Comparison of ENCODE assay signal across 14 cellular contexts in the genomic region with DNA sequence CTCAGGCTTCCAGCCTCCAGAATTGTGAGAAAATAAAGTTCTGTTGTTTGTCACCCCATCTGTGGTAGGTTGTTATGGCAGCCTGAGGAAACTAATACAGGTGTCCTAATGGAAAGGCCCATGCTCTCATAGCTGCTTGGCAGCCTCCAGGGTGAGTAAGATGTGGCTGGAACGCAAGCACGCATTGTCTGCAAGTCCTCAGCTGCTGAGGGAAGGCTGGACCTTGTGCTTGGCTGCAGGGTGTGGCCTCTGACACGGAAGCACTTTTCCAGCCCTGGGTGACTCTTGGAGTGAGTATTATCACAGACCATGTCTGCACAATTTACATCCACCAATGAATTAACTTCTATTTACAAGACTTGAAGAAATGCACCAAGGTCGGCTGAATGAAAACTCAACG. TPM values are rescaled to one million over a fixed set of nuclear protein-coding genes. Genes with fewer than 3 reads are reported as not detected.
A peak's percentile ranks its signal among the peaks of the same experiment; 100 is the strongest.
DNase-seq lines count a peak whose midpoint lies in the region; ATAC-seq, FAIRE-seq and TF ChIP-seq lines count a peak whose summit lies in the region.
"Had no signal": no experiment of that assay in that cellular context is flagged by ENCODE, and none has a peak within 500 bp of the region (broad histone marks: within the 10 kb centered on the region; RNA-seq: fewer than 3 reads in every experiment).

No MANE protein-coding gene starts in this region.

- H3K56ac ChIP-seq in H1 (replicated peaks; ENCODE audit: insufficient read length, low read depth, low read length) = no peak overlapping the region
- H3K56ac ChIP-seq in mesendoderm (ENCODE audit: low read length) = peak overlapping the region; percentile 9

- H4K91ac ChIP-seq in H1 (replicated peaks; ENCODE audit: insufficient read length, low read length) = no peak overlapping the region

- no peak overlapping the region; the same call in 1 of the 2 replicates for H2AK5ac ChIP-seq in H1 (ENCODE audit: low read depth, low read length)
- H2AK5ac ChIP-seq in mesendoderm (ENCODE audit: low read length) = no peak overlapping the region

- no peak overlapping the region for H2BK5ac ChIP-seq in H1 (ENCODE audit: low read depth, low read length)
- H2BK5ac ChIP-seq in mesendoderm (ENCODE audit: low read length) = no peak overlapping the region

- TF ChIP-seq CTCF in A549 (IDR thresholded peaks at IDR 0.05) (no peak), H1 (IDR thresholded peaks at IDR 0.05; ENCODE audit: control extremely low read depth in 1 of 3, insufficient read depth in 1 of 3, low read depth in 1 of 3, low read length in 3 of 3) (no peak)

- no peak overlapping the region for H3K9ac ChIP-seq in H1 (replicated peaks in 1 of 4; ENCODE audit: extremely low read depth in 1 of 4, low read depth in 3 of 4, low read length in 3 of 4)
- H3K9ac ChIP-seq in mesendoderm (ENCODE audit: low read length) = no peak overlapping the region
- H3K9ac ChIP-seq: neural progenitor cell had no signal

- ATAC-seq in A549 (peak; percentile 43 to 44; a peak in 2 of 6 replicates), GM18511 (IDR thresholded peaks at IDR 0.05; ENCODE audit: unreplicated experiment) (no peak), HG02571 (IDR thresholded peaks at IDR 0.05; ENCODE audit: unreplicated experiment) (no peak), HG03108 (IDR thresholded peaks at IDR 0.05; ENCODE audit: unreplicated experiment) (no peak), HG03135 (IDR thresholded peaks at IDR 0.05; ENCODE audit: unreplicated experiment) (no peak)

- H3K79me1 ChIP-seq in H1 (ENCODE audit: low read depth, low read length) (no peaks in the 10 kb centered on the region), mesendoderm (ENCODE audit: low read length) (no peaks in the 10 kb centered on the region)

- H3K79me2 ChIP-seq in H1 (ENCODE audit: control insufficient read depth in 1 of 2, insufficient read depth in 2 of 2, low read length in 2 of 2) (no peaks in the 10 kb centered on the region), mesendoderm (ENCODE audit: control insufficient read depth, insufficient read depth, low read length) (no peaks in the 10 kb centered on the region)

- H3K18ac ChIP-seq in H1 (ENCODE audit: extremely low read depth, low read length) (no peak overlapping the region), mesendoderm (ENCODE audit: low read length) (no peak overlapping the region)

- H4K20me1 ChIP-seq in H1 (replicated peaks in 1 of 2; ENCODE audit: control insufficient read depth in 1 of 2, insufficient read depth in 2 of 2, low read length in 2 of 2) = no peaks in the 10 kb centered on the region

- H3K27ac ChIP-seq in A549 (no peak overlapping the region), H1 (ENCODE audit: low read depth, low read length) (no peak overlapping the region), mesendoderm (ENCODE audit: low read depth, low read length) (no peak overlapping the region)
- H3K27ac ChIP-seq: neural progenitor cell had no signal

- H2BK20ac ChIP-seq in H1 (ENCODE audit: low read length) = 0 out of 2 replicates have a peak overlapping the region, but pooled peaks have one; percentile 66

- no peak overlapping the region for H3K14ac ChIP-seq in H1 (ENCODE audit: insufficient read length)

- H3K4me3 ChIP-seq in A549 = no peak overlapping the region
- no peak overlapping the region for H3K4me3 ChIP-seq in MG63
- no peak overlapping the region for H3K4me3 ChIP-seq in H1 (ENCODE audit: extremely low read depth in 1 of 4, insufficient read depth in 2 of 4, low read depth in 3 of 4, low read length in 4 of 4)
- no peak overlapping the region for H3K4me3 ChIP-seq in mesendoderm (ENCODE audit: low read length)
- H3K4me3 ChIP-seq: neural progenitor cell had no signal

- no peak overlapping the region for H2BK120ac ChIP-seq in H1 (replicated peaks; ENCODE audit: low read depth, low read length)
- no peak overlapping the region for H2BK120ac ChIP-seq in mesendoderm (ENCODE audit: low read depth, low read length)

- CTCF ChIA-PET in A549 (lab: Yijun Ruan, JAX) = interaction anchor here (0.7 to 3.4 kb wide), 32 partner anchors 14 to 445 kb away, joined by 3 to 17 read pairs (median 4); partner anchors contain the start of gene BARX2
- CTCF ChIA-PET in H1 (lab: Charles Lee; ENCODE audit: partially characterized antibody) = interaction anchor here (0.6 to 7.4 kb wide), 21 partner anchors 15 to 439 kb away, joined by 3 to 88 read pairs (median 4); no protein-coding TSS in a partner anchor

- no peaks in the 10 kb centered on the region for H3K9me3 ChIP-seq in A549
- no peaks in the 10 kb centered on the region for H3K9me3 ChIP-seq in MG63
- H3K9me3 ChIP-seq in H1 (ENCODE audit: insufficient read depth in 2 of 2, low read depth in 1 of 2, low read length in 1 of 2) = no peaks in the 10 kb centered on the region

- H4K8ac ChIP-seq in H1 (ENCODE audit: extremely low read depth, insufficient read depth, low read length) (no peak overlapping the region), mesendoderm (ENCODE audit: low read depth, low read length) (no peak overlapping the region)

- no peak overlapping the region for H2BK12ac ChIP-seq in H1 (ENCODE audit: low read depth, low read length)

- DNase-seq in A549 (ENCODE audit: low read depth in 1 of 2, low spot score in 1 of 2) (peak in 1 of 2 experiments; percentile 6), MG63 (peak; percentile 22), H1 (ENCODE audit: low read depth in 1 of 2, low spot score in 2 of 2) (no peak), mesendoderm (no peak)
- DNase-seq: activated gamma-delta T cell had no signal

- H3K4me2 ChIP-seq in A549 = no peak overlapping the region
- no peak overlapping the region for H3K4me2 ChIP-seq in H1 (ENCODE audit: insufficient read depth in 1 of 2, low read depth in 2 of 2, low read length in 2 of 2)
- no peak overlapping the region for H3K4me2 ChIP-seq in mesendoderm (ENCODE audit: low read length)
- H3K4me2 ChIP-seq: neural progenitor cell had no signal

- H2BK15ac ChIP-seq in H1 (ENCODE audit: low read length) = no peak overlapping the region
- H2BK15ac ChIP-seq in mesendoderm (replicated peaks; ENCODE audit: low read depth) = no peak overlapping the region

- no peak for TF ChIP-seq RAD21 in A549 (conservative IDR thresholded peaks at IDR 0.05 in 1 of 2, IDR thresholded peaks at IDR 0.05 in 1 of 2)
- TF ChIP-seq RAD21 in H1 (IDR thresholded peaks at IDR 0.05 in 1 of 2, conservative IDR thresholded peaks at IDR 0.05 in 1 of 2; ENCODE audit: low read depth in 2 of 2, low read length in 2 of 2) = no peak

- H3K23me2 ChIP-seq in H1 (ENCODE audit: low read depth, low read length) = no peaks in the 10 kb centered on the region

- FAIRE-seq in A549 (lab: Jason Lieb, UNC) = no peak
- no peak for FAIRE-seq in H1 (lab: Jason Lieb, UNC)
- FAIRE-seq: RCC 7860, urothelium cell line had no signal

- H4K5ac ChIP-seq in H1 (ENCODE audit: insufficient read length, low read depth, low read length) = no peak overlapping the region
- no peak overlapping the region for H4K5ac ChIP-seq in mesendoderm (ENCODE audit: low read length)

- H3K27me3 ChIP-seq in MG63 = no peaks in the 10 kb centered on the region
- no peaks in the 10 kb centered on the region for H3K27me3 ChIP-seq in H1 (replicated peaks in 1 of 4; ENCODE audit: control insufficient read depth in 3 of 4, extremely low read depth in 1 of 4, insufficient read depth in 3 of 4, low read length in 3 of 4)
- no peaks in the 10 kb centered on the region for H3K27me3 ChIP-seq in mesendoderm (ENCODE audit: insufficient read depth, low read length, poor library complexity)
- H3K27me3 ChIP-seq: neural progenitor cell had no signal

- peaks cover 3% of the 10 kb centered on the region; the same call in 1 of the 3 replicates for H3K4me1 ChIP-seq in A549
- peaks cover 0 to 1% (median 0%) of the 10 kb centered on the region in 4 experiments; a peak in 1 of 7 replicates for H3K4me1 ChIP-seq in H1 (replicated peaks in 1 of 4; ENCODE audit: control insufficient read depth in 3 of 4, insufficient read depth in 4 of 4, low read length in 3 of 4)
- H3K4me1 ChIP-seq in mesendoderm (ENCODE audit: control insufficient read depth, low read depth, low read length) = no peaks in the 10 kb centered on the region

- POLR2A ChIA-PET in A549 (lab: Yijun Ruan, JAX) = interaction anchor here (0.9 to 1.1 kb wide), 2 partner anchors 51 to 53 kb away, joined by 3 read pairs; no protein-coding TSS in a partner anchor
- POLR2A ChIA-PET in H1 (lab: Charles Lee; ENCODE audit: partially characterized antibody) = interaction anchor here (0.8 kb wide), 1 partner anchor 51 kb away, joined by 3 read pairs; no protein-coding TSS in a partner anchor

- H3K4ac ChIP-seq in H1 (replicated peaks; ENCODE audit: insufficient read length, low read depth, low read length) (no peak overlapping the region), mesendoderm (ENCODE audit: low read depth, low read length) (no peak overlapping the region)

- H3K36me3 ChIP-seq in MG63 (no peaks in the 10 kb centered on the region), H1 (ENCODE audit: control insufficient read depth in 2 of 4, insufficient read depth in 4 of 4, low read length in 3 of 4) (no peaks in the 10 kb centered on the region), mesendoderm (ENCODE audit: control insufficient read depth, insufficient read depth, low read length) (no peaks in the 10 kb centered on the region)
- H3K36me3 ChIP-seq: neural progenitor cell had no signal

- TF ChIP-seq POLR2A in A549 (IDR thresholded peaks at IDR 0.05; ENCODE audit: low read length) (no peak), H1 (IDR thresholded peaks at IDR 0.05; ENCODE audit: control extremely low read depth in 1 of 2, low read depth in 2 of 2, low read length in 2 of 2) (no peak)

- 81% methylated on average over 5 of the region's 5 CpGs for WGBS in A549 (ENCODE audit: missing lambda C conversion rate)
- 88% methylated on average over 5 of the region's 5 CpGs; no CpG with 5 or more reads in 1 of the 2 experiments for WGBS in H1 (ENCODE audit: extremely low coverage in 1 of 2, insufficient coverage in 1 of 2, insufficient read length in 1 of 2, insufficient replicate concordance in 2 of 2, low coverage in 1 of 2, low lambda C conversion rate in 2 of 2, missing lambda C conversion rate in 1 of 2), 2 experiments
- no CpG with 5 or more reads among the region's 5 CpGs for WGBS in mesendoderm (ENCODE audit: extremely low coverage, insufficient coverage, low lambda C conversion rate)

- H3K23ac ChIP-seq in H1 (ENCODE audit: insufficient read length) (no peak overlapping the region), mesendoderm (ENCODE audit: low read length) (no peak overlapping the region)

- no peak for TF ChIP-seq EP300 in A549 (IDR thresholded peaks at IDR 0.05)
- TF ChIP-seq EP300 in H1 (IDR thresholded peaks at IDR 0.05; ENCODE audit: borderline replicate concordance in 1 of 2, low read depth in 2 of 2, low read length in 2 of 2) = no peak

- H2AFZ ChIP-seq in H1 (ENCODE audit: low read length) = no peak overlapping the region
- H2AFZ ChIP-seq: neural progenitor cell had no signal

RNA-seq across cellular contexts. Expression of gene BARX2, which starts 44.4 kb away (rescaled TPM):
- polyA plus RNA-seq in A549 (2011; rRNA removed) (not detected in 2 replicates), A549 (2017; fragmentation: RNase III; extraction: RNeasy Plus Mini Kit Qiagen cat#74134 plus additional on column Dnase treatment) (not detected in 3 replicates), H1 (2011; rRNA removed) (not detected in 2 replicates)
- polyA plus RNA-seq in A549 (2012; cell fraction: cytosol; rRNA removed) = not detected in 2 replicates
- not detected in 2 replicates for polyA plus RNA-seq in A549 (2012; cell fraction: nucleus; rRNA removed)
- polyA minus RNA-seq in A549 (2011; rRNA and poly(A)+ RNA removed) = not detected in 2 replicates
- total RNA-seq in MG63 (2014; rRNA removed; shearing (Covaris generic); ENCODE audit: low replicate concordance) = not detected in 2 replicates
- not detected in 2 replicates for total RNA-seq in H1 (2021; fragmentation: NEBNext Ultra II Directional; extraction: Animal tissue kit (Norgen Biotek cat#: 25700))
- not detected for polyA plus RNA-seq in H1 (2011; cell fraction: cytosol; rRNA removed)
- polyA plus RNA-seq in H1 (2011; cell fraction: nucleus; rRNA removed) = not detected
- polyA plus RNA-seq in H1 (2012, experiment 1 of 2) = not detected in 4 replicates
- polyA plus RNA-seq in H1 (2012, experiment 2 of 2) = not detected
- not detected for polyA plus RNA-seq in H1 (2013, experiment 1 of 2)
- not detected for polyA plus RNA-seq in H1 (2013, experiment 2 of 2)
- polyA minus RNA-seq in H1 (2011; rRNA and poly(A)+ RNA removed) = not detected in 2 replicates
- polyA minus RNA-seq in H1 (2011; cell fraction: cytosol; rRNA and poly(A)+ RNA removed) = not detected
- polyA minus RNA-seq in H1 (2011; cell fraction: nucleus; rRNA and poly(A)+ RNA removed) = not detected
- polyA plus RNA-seq in mesendoderm (2013, experiment 1 of 2) = 0.01 TPM
- polyA plus RNA-seq in mesendoderm (2013, experiment 2 of 2) = not detected
- total RNA-seq: CD4-positive, alpha-beta memory T cell had no signal
- polyA plus RNA-seq: CD4-positive, alpha-beta memory T cell; IgD-negative memory B cell had no signal

Comparison
In these comparisons a context has a peak if more than half of its experiments do, and no peak if none do; other contexts are left out.
1. ATAC-seq: peak in A549 (2 of 2); none in GM18511 (single experiment), HG02571 (single experiment), HG03108 (single experiment) and HG03135 (single experiment).